ENCODE assay signal across 8 cellular contexts in the genomic region with DNA sequence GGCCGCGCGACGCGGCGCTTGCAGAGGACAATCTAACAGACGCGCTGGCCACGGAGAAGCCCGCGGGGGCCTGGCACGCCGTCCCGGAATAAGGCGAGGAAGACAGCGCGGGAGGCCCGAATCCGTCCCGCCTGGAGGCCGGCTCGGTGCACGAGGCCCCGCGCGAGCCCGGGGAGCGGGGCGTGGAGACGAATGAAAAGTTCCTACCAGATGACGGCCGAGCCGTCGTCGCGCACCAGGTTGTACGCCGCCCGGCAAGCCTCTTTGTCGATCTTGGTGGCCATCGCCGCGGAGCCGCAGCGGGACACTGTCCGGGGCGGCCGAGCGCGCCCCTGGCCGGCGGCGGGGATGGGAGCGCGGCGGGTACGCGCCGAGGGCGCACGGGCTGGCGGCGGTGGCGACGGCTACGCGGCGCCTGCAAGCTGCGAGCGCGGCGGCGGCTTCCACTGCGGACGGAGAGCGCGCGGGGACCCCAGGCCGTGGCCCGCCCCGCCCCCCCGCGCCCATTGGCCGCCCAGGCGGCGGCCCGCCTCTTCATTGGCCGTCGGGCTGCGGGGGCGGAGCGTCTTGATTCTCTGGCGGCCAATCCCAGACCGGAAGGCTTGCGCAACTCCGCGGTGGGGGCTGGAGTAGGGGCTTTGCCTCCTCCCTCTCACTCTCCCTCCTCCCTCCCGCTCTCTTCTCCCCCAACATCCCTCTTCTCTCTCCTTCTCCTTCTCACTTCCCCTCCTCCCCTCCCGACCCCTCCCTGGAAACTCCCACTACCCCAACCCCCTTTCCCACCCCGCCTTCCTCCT. TPM values are rescaled to one million over a fixed set of nuclear protein-coding genes. Genes with fewer than 3 reads are reported as not detected.
DNase-seq lines count a peak whose midpoint lies in the region; ATAC-seq and TF ChIP-seq lines count a peak whose summit lies in the region.

A gene with protein sequence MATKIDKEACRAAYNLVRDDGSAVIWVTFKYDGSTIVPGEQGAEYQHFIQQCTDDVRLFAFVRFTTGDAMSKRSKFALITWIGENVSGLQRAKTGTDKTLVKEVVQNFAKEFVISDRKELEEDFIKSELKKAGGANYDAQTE (minus strand): TSS at position 448 of the 797 bp plus-strand sequence. CDS start 164 bp downstream, at position 284.

- H3K27ac ChIP-seq in OCI-LY7 (ENCODE audit: low read depth, low read length, poor library complexity, severe bottlenecking), result peak within 1 kb of the TSS; percentile 52

- peaks cover 33% of the 10 kb centered on the region for H3K36me3 ChIP-seq in OCI-LY7 (ENCODE audit: insufficient read depth, low read length)
- no peaks in the 10 kb centered on the region for H3K36me3 ChIP-seq in mucosa of descending colon (ENCODE audit: low read depth)

- peak within 1 kb of the TSS; percentile 99 for H3K4me3 ChIP-seq in OCI-LY7 (ENCODE audit: low read depth, low read length, poor library complexity, severe bottlenecking)
- H3K4me3 ChIP-seq in epithelial cell of esophagus (ENCODE audit: low read length), result peak within 1 kb of the TSS; percentile 65
- peak within 1 kb of the TSS; percentile 63 for H3K4me3 ChIP-seq in mucosa of descending colon

- no peaks in the 10 kb centered on the region for H3K9me2 ChIP-seq in OCI-LY7 (ENCODE audit: insufficient read depth, low read length)

- BruUV-seq in OCI-LY7 (replicated peaks; lab: Mats Ljungman, UMichigan), result no TSS peak

- no peaks in the 10 kb centered on the region for H3K9me3 ChIP-seq in OCI-LY7 (ENCODE audit: low read length)
- no peaks in the 10 kb centered on the region for H3K9me3 ChIP-seq in mucosa of descending colon

- DNase-seq in D341Med (ENCODE audit: low spot score), result peak; percentile 97
- DNase-seq in HuH-7.5 (ENCODE audit: low spot score), result peak; percentile 96
- peak; percentile 97 for DNase-seq in OCI-LY7 (ENCODE audit: low spot score)
- DNase-seq in activated T-cell treated with anti-CD3 and anti-CD28 coated beads for 1 hour (ENCODE audit: low read depth), result peak; percentile 92
- peak; percentile 98 for DNase-seq in epithelial cell of esophagus (ENCODE audit: low read depth)
- DNase-seq in mucosa of descending colon, result peak; percentile 97 to 98 (median 97)
- DNase-seq in stimulated activated CD8-positive, alpha-beta memory T cell treated with anti-CD3 and anti-CD28 coated beads, Interleukin-4, amount 100 ng/mL, for 1 hour (ENCODE audit: low read depth in 2 of 2, low spot score in 1 of 2), result peak; percentile 89 to 91

- intact Hi-C loops in OCI-LY7 (cut with micrococcal nuclease; ENCODE audit: unreplicated experiment) (loop anchor here (1.0 kb wide), 1 partner anchor 24 kb away; no protein-coding TSS in a partner anchor), mucosa of descending colon (cut with DNase I, micrococcal nuclease) (no loop called here)

- POLR2A ChIA-PET in OCI-LY7 (lab: Charles Lee), result interaction anchor here (0.6 to 7.2 kb wide), 4 partner anchors 12 to 104 kb away, joined by 3 to 50 read pairs (median 4); no protein-coding TSS in a partner anchor

- H4K20me1 ChIP-seq in OCI-LY7 (ENCODE audit: insufficient read depth, low read length), result peaks cover 20% of the 10 kb centered on the region

- peaks cover 47% of the 10 kb centered on the region for H3K79me2 ChIP-seq in OCI-LY7 (ENCODE audit: insufficient read depth, low read depth, low read length)

- peak; percentile 75 for ATAC-seq in GM21515 (IDR thresholded peaks at IDR 0.05; ENCODE audit: unreplicated experiment)
- ATAC-seq in mucosa of descending colon, result peak; percentile 90

- TF ChIP-seq CTCF in OCI-LY7 (conservative IDR thresholded peaks at IDR 0.05; ENCODE audit: low read length), result no peak
- TF ChIP-seq CTCF in epithelial cell of esophagus (IDR thresholded peaks at IDR 0.05; ENCODE audit: insufficient read depth, low read depth, low read length, missing control alignments), result no peak
- no peak for TF ChIP-seq CTCF in mucosa of descending colon (IDR thresholded peaks at IDR 0.05)

- CTCF ChIA-PET in OCI-LY7 (lab: Charles Lee; ENCODE audit: unreplicated experiment), result interaction anchor here (0.6 kb wide), 1 partner anchor 1720 kb away, joined by 3 read pairs; no protein-coding TSS in a partner anchor

- H3K4me1 ChIP-seq in OCI-LY7 (ENCODE audit: insufficient read depth, low read length, poor library complexity, severe bottlenecking) (peaks cover 65% of the 10 kb centered on the region), mucosa of descending colon (ENCODE audit: low read depth) (peaks cover 13% of the 10 kb centered on the region)

- peak within 1 kb of the TSS; percentile 75 for H3K4me2 ChIP-seq in OCI-LY7 (ENCODE audit: low read length)

- no peak within 1 kb of the TSS for H2AFZ ChIP-seq in OCI-LY7 (ENCODE audit: low read length)

RNA-seq across cellular contexts. Expression of the gene that starts here (rescaled TPM):
- total RNA-seq in OCI-LY7 (2014; rRNA removed; shearing (Covaris generic)), result 119 and 125 TPM in 2 replicates
- total RNA-seq in OCI-LY7 (2022) (214 and 232 TPM in 2 replicates), mucosa of descending colon (100 to 1,000 TPM in 1 of 3 donors, 10 to 100 TPM in 2; 52.8 to 120 (median 56.8) TPM)

Comparison
In these comparisons a context has a peak if more than half of its experiments do, and no peak if none do; other contexts are left out.
1. Peak in every context shown above with its lines: DNase-seq, ATAC-seq, H3K4me3 ChIP-seq and H3K27ac ChIP-seq.